ENCODE assay signal across 27 cellular contexts in the genomic region with DNA sequence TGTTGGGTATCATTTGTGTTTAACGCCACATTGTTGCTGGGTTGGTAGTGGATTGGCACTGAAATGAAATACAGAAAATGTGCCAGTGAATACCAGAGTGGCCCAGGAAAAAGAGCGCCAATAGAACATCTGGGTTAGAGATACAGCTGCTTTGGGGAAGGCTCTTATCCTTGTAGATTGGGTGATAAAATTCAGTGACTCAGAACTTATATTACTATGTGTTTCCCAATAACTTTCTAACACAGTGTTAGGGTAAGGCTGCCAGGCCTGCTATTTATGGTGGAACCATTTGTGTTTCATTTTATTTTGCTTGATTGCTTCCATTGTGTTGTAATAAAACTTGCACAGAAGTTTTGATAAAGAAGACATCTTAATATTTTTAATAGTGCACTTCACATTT.
DNase-seq lines count a peak whose midpoint lies in the region; ATAC-seq and TF ChIP-seq lines count a peak whose summit lies in the region.
"Had no signal": no experiment of that assay in that cellular context is flagged by ENCODE, and none has a peak within 500 bp of the region (broad histone marks: within the 10 kb centered on the region; RNA-seq: fewer than 3 reads in every experiment).

No MANE protein-coding gene starts in this region.

- DNase-seq in BJ (ENCODE audit: low read depth) (peak; percentile 50), GM23248 (peak; percentile 79), OCI-LY7 (ENCODE audit: low spot score) (no peak), foreskin fibroblast (peak; percentile 48 to 70), NCI-H2107 (lab: John Stamatoyannopoulos, UW) (no peak), hepatocyte (ENCODE audit: low spot score) (no peak), NCI-H1105 treated with DMSO at 0.1 percent for 48 hours (lab: John Stamatoyannopoulos, UW) (no peak)
- DNase-seq: activated CD4-positive, alpha-beta memory T cell treated with anti-CD3 and anti-CD28 coated beads for 36 hours; activated CD4-positive, alpha-beta T cell treated with anti-CD3 and anti-CD28 coated beads for 1 hour; activated T-cell treated with anti-CD3 and anti-CD28 coated beads, Interleukin-2, amount 50 U/mL, for 72 hours; caudate nucleus; cortex of kidney; effector memory CD4-positive, alpha-beta T cell; gastrocnemius medialis; hippocampal formation; NCI-H1092; PC-9; stimulated activated CD4-positive, alpha-beta T cell treated with anti-CD3 and anti-CD28 coated beads, Interleukin-15, amount 100 ng/mL, for 24 hours; T-helper 2 cell; upper lobe of left lung had no signal

- intact Hi-C loops in OCI-LY7 (cut with micrococcal nuclease; ENCODE audit: unreplicated experiment), result no loop called here

- 9% methylated on average over 2 of the region's 2 CpGs for WGBS in GM23248 (ENCODE audit: low coverage in 1 of 2, low lambda C conversion rate in 2 of 2, missing lambda C conversion rate in 2 of 2), 2 experiments
- 90% methylated on average over 2 of the region's 2 CpGs for WGBS in hepatocyte (ENCODE audit: low lambda C conversion rate, missing lambda C conversion rate)

- H3K79me2 ChIP-seq in GM23248 (ENCODE audit: insufficient read depth) (no peaks in the 10 kb centered on the region), OCI-LY7 (ENCODE audit: insufficient read depth, low read depth, low read length) (no peaks in the 10 kb centered on the region), hepatocyte (no peaks in the 10 kb centered on the region)

- H3K9me3 ChIP-seq in GM23248 (ENCODE audit: low read depth) (no peaks in the 10 kb centered on the region), OCI-LY7 (ENCODE audit: low read length) (peaks cover 12% of the 10 kb centered on the region; the same call in 1 of the 2 replicates), hepatocyte (ENCODE audit: low read depth) (no peaks in the 10 kb centered on the region)
- H3K9me3 ChIP-seq: gastrocnemius medialis, HAP-1, suprapubic skin, upper lobe of left lung had no signal

- H4K20me1 ChIP-seq in GM23248 (ENCODE audit: insufficient read depth), result no peaks in the 10 kb centered on the region
- H4K20me1 ChIP-seq in OCI-LY7 (ENCODE audit: insufficient read depth, low read length), result no peaks in the 10 kb centered on the region
- H4K20me1 ChIP-seq in hepatocyte (ENCODE audit: insufficient read depth, poor library complexity, severe bottlenecking), result no peaks in the 10 kb centered on the region

- no TSS peak for BruUV-seq in OCI-LY7 (replicated peaks; lab: Mats Ljungman, UMichigan)

- POLR2A ChIA-PET in BJ (lab: Charles Lee) (no interaction called here), OCI-LY7 (lab: Charles Lee) (interaction anchor here (0.8 to 1.9 kb wide), 2 partner anchors 9 to 10 kb away, joined by 3 to 6 read pairs; no protein-coding TSS in a partner anchor)

- no peak overlapping the region for H2AFZ ChIP-seq in GM23248
- H2AFZ ChIP-seq in OCI-LY7 (ENCODE audit: low read length), result peak overlapping the region; percentile 62; the same call in 1 of the 2 replicates
- no peak overlapping the region for H2AFZ ChIP-seq in hepatocyte
- H2AFZ ChIP-seq: PC-9 had no signal

- no peak overlapping the region for H3K9ac ChIP-seq in GM23248

- no peak overlapping the region for H3K4me2 ChIP-seq in GM23248 (ENCODE audit: unreplicated experiment)
- no peak overlapping the region for H3K4me2 ChIP-seq in OCI-LY7 (ENCODE audit: low read length)
- no peak overlapping the region for H3K4me2 ChIP-seq in hepatocyte
- H3K4me2 ChIP-seq: PC-9 had no signal

- H3K27ac ChIP-seq in GM23248 (no peak overlapping the region), OCI-LY7 (ENCODE audit: low read depth, low read length, poor library complexity, severe bottlenecking) (no peak overlapping the region), hepatocyte (no peak overlapping the region)
- H3K27ac ChIP-seq: C4-2B, epithelial cell of prostate, gastrocnemius medialis, PC-9, suprapubic skin, upper lobe of left lung had no signal

- H3K4me3 ChIP-seq in BJ (ENCODE audit: low read depth, low read length), result no peak overlapping the region
- no peak overlapping the region for H3K4me3 ChIP-seq in GM23248
- H3K4me3 ChIP-seq in OCI-LY7 (ENCODE audit: low read depth, low read length, poor library complexity, severe bottlenecking), result no peak overlapping the region
- H3K4me3 ChIP-seq in foreskin fibroblast (ENCODE audit: low read depth in 1 of 2, low read length in 2 of 2), result no peak overlapping the region
- no peak overlapping the region for H3K4me3 ChIP-seq in hepatocyte
- H3K4me3 ChIP-seq: gastrocnemius medialis, HAP-1, PC-9, suprapubic skin, upper lobe of left lung had no signal

- H3K36me3 ChIP-seq in BJ (ENCODE audit: control insufficient read depth, insufficient read depth, low read length) (no peaks in the 10 kb centered on the region), GM23248 (ENCODE audit: low read depth) (no peaks in the 10 kb centered on the region), OCI-LY7 (ENCODE audit: insufficient read depth, low read length) (no peaks in the 10 kb centered on the region; the same call in 1 of the 2 replicates), hepatocyte (replicated peaks; ENCODE audit: insufficient read depth, low read depth) (no peaks in the 10 kb centered on the region)
- H3K36me3 ChIP-seq: gastrocnemius medialis, HAP-1, suprapubic skin, upper lobe of left lung had no signal

- in situ Hi-C loops in GM23248 (cut with MboI), result no loop called here

- H3K4me1 ChIP-seq in GM23248 (ENCODE audit: insufficient read depth) (peaks cover 33% of the 10 kb centered on the region), OCI-LY7 (ENCODE audit: insufficient read depth, low read length, poor library complexity, severe bottlenecking) (no peaks in the 10 kb centered on the region), hepatocyte (ENCODE audit: insufficient read depth) (no peaks in the 10 kb centered on the region)
- H3K4me1 ChIP-seq: gastrocnemius medialis, HAP-1, suprapubic skin, upper lobe of left lung had no signal

- peaks cover 23% of the 10 kb centered on the region for H3F3A ChIP-seq in GM23248 (ENCODE audit: insufficient read depth)

- H3K9me2 ChIP-seq in GM23248 (ENCODE audit: insufficient read depth) (no peaks in the 10 kb centered on the region), OCI-LY7 (ENCODE audit: insufficient read depth, low read length) (no peaks in the 10 kb centered on the region), hepatocyte (replicated peaks; ENCODE audit: insufficient read depth) (no peaks in the 10 kb centered on the region)

- TF ChIP-seq CTCF in BJ (IDR thresholded peaks at IDR 0.05; ENCODE audit: insufficient read depth, low read depth, low read length) (no peak), OCI-LY7 (conservative IDR thresholded peaks at IDR 0.05; ENCODE audit: low read length) (no peak), foreskin fibroblast (IDR thresholded peaks at IDR 0.05; ENCODE audit: low read depth, low read length) (no peak), hepatocyte (IDR thresholded peaks at IDR 0.05; ENCODE audit: poor library complexity) (no peak)

- no peaks in the 10 kb centered on the region for H3K27me3 ChIP-seq in BJ (ENCODE audit: control insufficient read depth, insufficient read depth, low read length)
- H3K27me3 ChIP-seq in GM23248 (replicated peaks; ENCODE audit: insufficient read depth), result no peaks in the 10 kb centered on the region
- no peaks in the 10 kb centered on the region for H3K27me3 ChIP-seq in hepatocyte
- H3K27me3 ChIP-seq: gastrocnemius medialis, suprapubic skin, upper lobe of left lung had no signal

- ATAC-seq in esophagus mucosa, result no peak
- ATAC-seq: activated T-cell treated with anti-CD3 and anti-CD28 coated beads, Interleukin-2, amount 50 U/mL, for 72 hours; gastrocnemius medialis; Right ventricle myocardium inferior; stimulated activated memory B cell treated with anti-CD40 and anti-IgM and Interleukin-4, amounts not matched to agents 10 μg/mL and 1 μg/mL and 100 μg/mL, for 72 hours had no signal

- CTCF ChIA-PET in BJ (lab: Yijun Ruan, JAX), result interaction anchor here (0.6 kb wide), 1 partner anchor 46 kb away, joined by 3 read pairs; no protein-coding TSS in a partner anchor
- CTCF ChIA-PET in OCI-LY7 (lab: Charles Lee; ENCODE audit: unreplicated experiment), result no interaction called here

Comparison
In these comparisons a context has a peak if more than half of its experiments do, and no peak if none do; other contexts are left out.
1. DNase-seq: peak in BJ (single experiment), GM23248 (single experiment) and foreskin fibroblast (2 of 2); none in OCI-LY7 (single experiment), NCI-H2107 (single experiment), hepatocyte (single experiment) and NCI-H1105 treated with DMSO at 0.1 percent for 48 hours (single experiment).